9 cellular contexts compared by ENCODE assay signal in genomic region chr19:35044317-35045117, GRCh38. TPM values are rescaled to one million over a fixed set of nuclear protein-coding genes. Genes with fewer than 3 reads are reported as not detected.
DNase-seq lines count a peak whose midpoint lies in the region; ATAC-seq and TF ChIP-seq lines count a peak whose summit lies in the region.
"Had no signal": no experiment of that assay in that cellular context is flagged by ENCODE, and none has a peak within 500 bp of the region (broad histone marks: within the 10 kb centered on the region; RNA-seq: fewer than 3 reads in every experiment).

No MANE protein-coding gene starts in this region.

- H3K27me3 ChIP-seq in OCI-LY1 (ENCODE audit: insufficient read depth, low read length) (no peaks in the 10 kb centered on the region; the same call in 1 of the 2 replicates), foreskin keratinocyte (peaks cover 19% of the 10 kb centered on the region)

- H3K4me3 ChIP-seq in AG04449 (ENCODE audit: low read depth, low read length) (no peak overlapping the region), GM12875 (ENCODE audit: low read depth, low read length) (no peak overlapping the region), OCI-LY1 (ENCODE audit: low read depth, low read length, poor library complexity, severe bottlenecking) (no peak overlapping the region), lower leg skin (ENCODE audit: low read depth, poor library complexity, severe bottlenecking) (no peak overlapping the region)

- no peak overlapping the region for H3K9ac ChIP-seq in OCI-LY1 (ENCODE audit: low read length)

- no peaks in the 10 kb centered on the region for H3F3A ChIP-seq in OCI-LY1 (ENCODE audit: insufficient read depth, low read length)

- intact Hi-C loops in lower leg skin (cut with DNase I; ENCODE audit: low total_unique reads) = no loop called here

- no peaks in the 10 kb centered on the region for H3K36me3 ChIP-seq in OCI-LY1 (ENCODE audit: insufficient read depth, low read length)

- no peak for TF ChIP-seq POLR2A in lower leg skin (IDR thresholded peaks at IDR 0.05)

- H3K79me2 ChIP-seq in OCI-LY1 (ENCODE audit: insufficient read depth, low read length) = no peaks in the 10 kb centered on the region

- no peak overlapping the region for H3K4me2 ChIP-seq in OCI-LY1 (ENCODE audit: low read length)

- DNase-seq in AG04449 (ENCODE audit: low read depth, low spot score) = no peak
- DNase-seq in activated T-helper 1 cell treated with anti-CD3 and anti-CD28 coated beads, Interleukin-2, amount 50 U/mL, for 16 hours (ENCODE audit: low read depth in 1 of 2, low spot score in 1 of 2) = peak; percentile 46 to 49
- DNase-seq in foreskin keratinocyte = peak in 1 of 2 donors; percentile 45
- DNase-seq in pons (ENCODE audit: low spot score) = peak; percentile 81
- DNase-seq in lower leg skin (ENCODE audit: low spot score in 2 of 2) = no peak

- no peaks in the 10 kb centered on the region for H4K20me1 ChIP-seq in OCI-LY1 (ENCODE audit: insufficient read depth, low read length)

- H3K27ac ChIP-seq in OCI-LY1 (ENCODE audit: low read depth, low read length, poor library complexity, severe bottlenecking) (no peak overlapping the region), foreskin keratinocyte (no peak overlapping the region)

- no peak overlapping the region for H2AFZ ChIP-seq in OCI-LY1 (ENCODE audit: low read length)

- POLR2A ChIA-PET in AG04449 (lab: Yijun Ruan, JAX) = interaction anchor here (0.6 kb wide), 1 partner anchor 13 kb away, joined by 7 read pairs; no protein-coding TSS in a partner anchor

- H3K9me2 ChIP-seq in OCI-LY1 (ENCODE audit: low read depth, low read length) = no peaks in the 10 kb centered on the region

- no peaks in the 10 kb centered on the region for H3K9me3 ChIP-seq in OCI-LY1 (ENCODE audit: low read length)

- H3K4me1 ChIP-seq in OCI-LY1 (ENCODE audit: insufficient read depth, low read length, severe bottlenecking) (no peaks in the 10 kb centered on the region), foreskin keratinocyte (no peaks in the 10 kb centered on the region)

- TF ChIP-seq CTCF in AG04449 (IDR thresholded peaks at IDR 0.05; ENCODE audit: insufficient read depth, low read length, missing control alignments) (peak; percentile 84), GM12875 (IDR thresholded peaks at IDR 0.05; ENCODE audit: borderline replicate concordance, insufficient read depth, low read depth, low read length) (peak; percentile 97), OCI-LY1 (IDR thresholded peaks at IDR 0.05; ENCODE audit: low read length) (peak; percentile 95), foreskin keratinocyte (conservative IDR thresholded peaks at IDR 0.05) (peak; percentile 92), lower leg skin (IDR thresholded peaks at IDR 0.05) (peak in 1 of 3 donors; percentile 84)

- WGBS in lower leg skin, 2 donors = 62 to 64% methylated on average over 9 of the region's 9 CpGs

- ATAC-seq in foreskin keratinocyte = peak; percentile 24
- no peak for ATAC-seq in GM18511 (IDR thresholded peaks at IDR 0.05; ENCODE audit: unreplicated experiment)

- CTCF ChIA-PET in AG04449 (lab: Yijun Ruan, JAX) = interaction anchor here (0.7 to 6.3 kb wide), 43 partner anchors 10 to 464 kb away, joined by 3 to 98 read pairs (median 6); partner anchors contain the start of genes FXYD3, GRAMD1A and LGI4

RNA-seq across cellular contexts. Expression of gene HPN, which starts 3.0 kb away (rescaled TPM):
- not detected in 2 replicates for total RNA-seq in foreskin keratinocyte
- not detected in 2 replicates for polyA plus RNA-seq in foreskin keratinocyte
- 1 to 10 TPM in 2 of 4 donors, under 1 TPM in 1, not detected in 1; 0.45 to 2.0 (median 1.3) TPM for total RNA-seq in lower leg skin
- total RNA-seq: pulmonary artery endothelial cell had no signal

RNA-seq across cellular contexts. Expression of gene SCN1B, which starts 14.2 kb away (rescaled TPM):
- 0.21 and 0.48 TPM in 2 replicates for total RNA-seq in foreskin keratinocyte
- 0.25 and 0.43 TPM in 2 replicates for polyA plus RNA-seq in foreskin keratinocyte
- total RNA-seq in lower leg skin = 1 to 10 TPM; 1.1 to 4.4 (median 3.0) TPM

RNA-seq across cellular contexts. Expression of gene GRAMD1A, which starts 44.4 kb away (rescaled TPM):
- total RNA-seq in foreskin keratinocyte (26.4 and 27.5 TPM in 2 replicates), lower leg skin (10 to 100 TPM; 12.6 to 49.2 (median 20.3) TPM)
- polyA plus RNA-seq in foreskin keratinocyte = 34.0 and 38.7 TPM in 2 replicates

Comparison
In these comparisons a context has a peak if more than half of its experiments do, and no peak if none do; other contexts are left out.
1. DNase-seq: peak in activated T-helper 1 cell treated with anti-CD3 and anti-CD28 coated beads, Interleukin-2, amount 50 U/mL, for 16 hours (2 of 2) and pons (single experiment); none in AG04449 (single experiment) and lower leg skin (0 of 2).